In genomic region chr5:41363343-41363986, GRCh38 we compare ENCODE assay signal across 20 cellular contexts.
"Had no signal": no experiment of that assay in that cellular context is flagged by ENCODE, and none has a peak within 500 bp of the region (broad histone marks: within the 10 kb centered on the region; RNA-seq: fewer than 3 reads in every experiment).

No MANE protein-coding gene starts in this region.

- H3K4me1 ChIP-seq: colonic mucosa, esophagus muscularis mucosa, foreskin keratinocyte, gastroesophageal sphincter, left lung, lower lobe of right lung had no signal

- H3K36me3 ChIP-seq: colonic mucosa, esophagus muscularis mucosa, gastroesophageal sphincter, heart left ventricle, left lung, lower lobe of right lung had no signal

- H3K79me2 ChIP-seq: hepatocyte had no signal

- ATAC-seq: effector memory CD8-positive, alpha-beta T cell; foreskin keratinocyte; gastroesophageal sphincter; heart left ventricle; left cardiac atrium; left lung; left ventricle myocardium superior; lower lobe of right lung; mucosa of descending colon had no signal

- H2AFZ ChIP-seq: hepatocyte had no signal

- DNase-seq: colonic mucosa; cortex of kidney; effector CD8-positive, alpha-beta T cell; effector memory CD8-positive, alpha-beta T cell; foreskin keratinocyte; heart left ventricle; hypothalamus; immature natural killer cell; left cardiac atrium; left lung; left ventricle myocardium superior; lower lobe of right lung; mesenchymal stem cell; mucosa of descending colon; naive B cell had no signal

- H3K27ac ChIP-seq: colonic mucosa, esophagus muscularis mucosa, foreskin keratinocyte, gastroesophageal sphincter, heart left ventricle, hepatocyte, left lung, lower lobe of right lung had no signal

- H3K27me3 Mint-ChIP-seq: dendritic cell treated with granulocyte-macrophage colony-stimulating factor and Interleukin-4, amounts not matched to agents 40 ng/mL and 50 ng/mL, for 4 days; effector memory CD8-positive, alpha-beta T cell; naive B cell had no signal

- H3K4me3 Mint-ChIP-seq: dendritic cell treated with granulocyte-macrophage colony-stimulating factor and Interleukin-4, amounts not matched to agents 40 ng/mL and 50 ng/mL, for 4 days; effector memory CD8-positive, alpha-beta T cell; immature natural killer cell; mesothelial cell of epicardium; naive B cell had no signal

- H3K9me3 Mint-ChIP-seq: dendritic cell treated with granulocyte-macrophage colony-stimulating factor and Interleukin-4, amounts not matched to agents 40 ng/mL and 50 ng/mL, for 4 days had no signal

- H3K4me3 ChIP-seq: colonic mucosa, esophagus muscularis mucosa, gastroesophageal sphincter, heart left ventricle, hepatocyte, left lung, lower lobe of right lung, mucosa of descending colon had no signal

- H3K4me1 Mint-ChIP-seq: immature natural killer cell, naive B cell had no signal

- H3K27me3 ChIP-seq: colonic mucosa, esophagus muscularis mucosa, foreskin keratinocyte, gastroesophageal sphincter, heart left ventricle, hepatocyte, left lung had no signal

- H3K9me3 ChIP-seq: colonic mucosa, esophagus muscularis mucosa, left lung, lower lobe of right lung, mucosa of descending colon had no signal

- H3K36me3 Mint-ChIP-seq: immature natural killer cell, mesothelial cell of epicardium, naive B cell had no signal

- H3K27ac Mint-ChIP-seq: dendritic cell treated with granulocyte-macrophage colony-stimulating factor and Interleukin-4, amounts not matched to agents 40 ng/mL and 50 ng/mL, for 4 days; effector memory CD8-positive, alpha-beta T cell; immature natural killer cell; mesothelial cell of epicardium; naive B cell had no signal

- H3K4me2 ChIP-seq: hepatocyte had no signal
